In the genomic region with DNA sequence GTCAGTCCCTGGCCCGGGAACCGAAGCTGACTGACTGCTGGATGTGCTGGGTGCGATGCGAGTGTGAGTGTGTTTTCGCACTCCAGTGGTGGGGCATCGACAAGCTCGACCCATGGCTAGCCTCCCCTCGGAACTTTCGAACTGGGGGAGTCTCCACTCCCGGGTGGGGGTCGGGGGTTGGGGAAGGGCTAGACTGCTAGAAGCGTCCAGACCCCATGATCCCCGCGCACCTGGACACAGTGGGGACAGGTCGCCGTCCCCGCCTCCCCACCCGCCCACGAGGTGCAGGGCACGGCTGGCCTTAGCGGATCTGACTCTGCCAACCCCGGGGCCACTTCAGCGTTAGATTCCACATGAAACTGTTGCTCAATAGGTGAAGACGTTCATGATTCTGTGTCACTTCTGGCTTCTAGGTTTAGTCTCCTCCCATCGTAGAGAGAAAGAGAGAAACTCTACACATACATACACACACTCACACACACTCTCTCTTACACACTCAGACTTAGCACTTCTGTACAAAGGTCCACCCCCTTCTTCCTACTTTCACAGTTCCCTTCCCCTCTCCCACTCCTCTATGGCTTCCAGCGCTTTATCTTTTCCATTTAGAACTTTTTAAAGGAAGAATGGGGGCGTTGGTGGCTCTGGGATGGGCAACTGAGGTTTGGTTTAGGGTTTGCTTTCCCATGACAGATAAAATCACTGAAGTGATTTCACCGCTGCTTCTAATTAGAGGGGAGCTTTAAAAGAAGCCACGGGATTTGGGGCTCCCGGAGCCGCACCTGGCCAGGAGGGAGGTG, we compare ENCODE assay signal across 15 cellular contexts. TPM values are rescaled to one million over a fixed set of nuclear protein-coding genes. Genes with fewer than 3 reads are reported as not detected.
A peak's percentile ranks its signal among the peaks of the same experiment; 100 is the strongest.
DNase-seq lines count a peak whose midpoint lies in the region; ATAC-seq and TF ChIP-seq lines count a peak whose summit lies in the region.
"Had no signal": no experiment of that assay in that cellular context is flagged by ENCODE, and none has a peak within 500 bp of the region (broad histone marks: within the 10 kb centered on the region; RNA-seq: fewer than 3 reads in every experiment).

No MANE protein-coding gene starts in this region.

- dilution Hi-C loops in mammary epithelial cell (cut with HindIII; ENCODE audit: low sequenced_read_pairs) = no loop called here

- H2BK120ac ChIP-seq in mesenchymal stem cell (ENCODE audit: low read depth, low read length) = no peak overlapping the region

- H2BK5ac ChIP-seq in mesenchymal stem cell (ENCODE audit: low read depth, low read length, poor library complexity, severe bottlenecking) = no peak overlapping the region

- no peak overlapping the region for H3K27ac Mint-ChIP-seq in Caco-2 (ENCODE audit: unreplicated experiment)

- no peak overlapping the region for H4K91ac ChIP-seq in mesenchymal stem cell (ENCODE audit: low read length)

- H3K27me3 ChIP-seq in Caco-2 (replicated peaks; ENCODE audit: control insufficient read depth, insufficient read depth, low read length) (no peaks in the 10 kb centered on the region), HUES48 (ENCODE audit: control insufficient read depth, insufficient read depth, low read length) (peaks cover 100% of the 10 kb centered on the region), mammary epithelial cell (ENCODE audit: insufficient read depth, low read length) (no peaks in the 10 kb centered on the region), mesenchymal stem cell (ENCODE audit: control insufficient read depth in 1 of 2, insufficient read depth in 1 of 2, low read length in 2 of 2) (peaks cover 99% of the 10 kb centered on the region in 2 experiments), dorsolateral prefrontal cortex (peaks cover 35 to 100% (median 98%) of the 10 kb centered on the region in 45 donors)

- H3K9ac ChIP-seq in HUES48 (ENCODE audit: low read depth, low read length) (no peak overlapping the region), mammary epithelial cell (ENCODE audit: insufficient read depth, low read length) (peak overlapping the region; percentile 99), mesenchymal stem cell (ENCODE audit: low read length) (no peak overlapping the region)

- no peak overlapping the region for H2AK5ac ChIP-seq in mesenchymal stem cell (ENCODE audit: low read length, severe bottlenecking)

- no peak overlapping the region for H2BK15ac ChIP-seq in mesenchymal stem cell (ENCODE audit: low read depth, poor library complexity, severe bottlenecking)

- POLR2A ChIA-PET in Caco-2 (lab: Charles Lee) = no interaction called here

- H3K79me1 ChIP-seq in mesenchymal stem cell (replicated peaks; ENCODE audit: low read length, poor library complexity, severe bottlenecking) = no peaks in the 10 kb centered on the region

- CTCF ChIA-PET in Caco-2 (lab: Charles Lee) (no interaction called here), mammary epithelial cell (lab: Charles Lee; ENCODE audit: low non-redundant PET) (interaction anchor here (0.6 to 0.8 kb wide), 2 partner anchors 45 to 314 kb away, joined by 3 to 5 read pairs; no protein-coding TSS in a partner anchor)

- H3K36me3 ChIP-seq in Caco-2 (ENCODE audit: control insufficient read depth, insufficient read depth, low read length) (no peaks in the 10 kb centered on the region), HUES48 (ENCODE audit: control insufficient read depth, insufficient read depth, low read length) (no peaks in the 10 kb centered on the region), mammary epithelial cell (ENCODE audit: insufficient read depth, low read length) (no peaks in the 10 kb centered on the region), mesenchymal stem cell (ENCODE audit: control insufficient read depth in 1 of 2, insufficient read depth in 2 of 2, low read depth in 1 of 2, low read length in 2 of 2) (peaks cover 0 to 2% of the 10 kb centered on the region in 2 experiments), mucosa of descending colon (ENCODE audit: low read depth) (no peaks in the 10 kb centered on the region)
- H3K36me3 ChIP-seq: Peyer's patch, tibial nerve had no signal

- in situ Hi-C loops in mammary epithelial cell (cut with MboI; ENCODE audit: low sequenced_read_pairs in 2 of 2) = loop anchor here (10.0 to 25.0 kb wide), 4 partner anchors 335 to 1983 kb away; a partner anchor contains a TSS

- H3K4me3 ChIP-seq in Caco-2 (ENCODE audit: low read depth, low read length) = no peak overlapping the region
- H3K4me3 ChIP-seq in HUES48 (ENCODE audit: low read depth, low read length) = peak overlapping the region; percentile 49
- peak overlapping the region; percentile 53 to 96 (median 84) for H3K4me3 ChIP-seq in mammary epithelial cell (replicated peaks in 1 of 3; ENCODE audit: insufficient read depth in 1 of 3, low read depth in 2 of 3, low read length in 3 of 3)
- H3K4me3 ChIP-seq in mesenchymal stem cell (ENCODE audit: insufficient read depth in 1 of 2, low read depth in 1 of 2, low read length in 2 of 2) = no peak overlapping the region
- no peak overlapping the region for H3K4me3 ChIP-seq in dorsolateral prefrontal cortex
- no peak overlapping the region for H3K4me3 ChIP-seq in mucosa of descending colon
- H3K4me3 ChIP-seq: Peyer's patch, tibial nerve had no signal

- 5% methylated on average over 3 of the region's 31 CpGs for WGBS in mammary epithelial cell (ENCODE audit: low coverage, missing lambda C conversion rate)
- WGBS in mesenchymal stem cell = 5% methylated on average over 28 of the region's 31 CpGs

- H3K9me3 ChIP-seq in Caco-2 (no peaks in the 10 kb centered on the region), HUES48 (ENCODE audit: control insufficient read depth, insufficient read depth, low read length) (no peaks in the 10 kb centered on the region), mammary epithelial cell (replicated peaks; ENCODE audit: insufficient read depth, low read length) (no peaks in the 10 kb centered on the region), mesenchymal stem cell (ENCODE audit: control insufficient read depth, low read length) (no peaks in the 10 kb centered on the region), mucosa of descending colon (no peaks in the 10 kb centered on the region)
- H3K9me3 ChIP-seq: Peyer's patch, tibial nerve had no signal

- no peak overlapping the region for H4K8ac ChIP-seq in mesenchymal stem cell (ENCODE audit: low read length)

- H3K4me1 ChIP-seq in Caco-2 (no peaks in the 10 kb centered on the region), HUES48 (ENCODE audit: control insufficient read depth, insufficient read depth, low read length) (peaks cover 64% of the 10 kb centered on the region), mammary epithelial cell (ENCODE audit: insufficient read depth, low read length) (peaks cover 29% of the 10 kb centered on the region), mesenchymal stem cell (ENCODE audit: control insufficient read depth, insufficient read depth, low read depth, low read length) (peaks cover 36% of the 10 kb centered on the region), mucosa of descending colon (ENCODE audit: low read depth) (peaks cover 2% of the 10 kb centered on the region)

- H4K20me1 ChIP-seq in mammary epithelial cell (ENCODE audit: insufficient read depth, low read length) = no peaks in the 10 kb centered on the region

- peak overlapping the region; percentile 48 for H3K4me3 Mint-ChIP-seq in Caco-2 (ENCODE audit: unreplicated experiment)

- no TSS peak for BruUV-seq in Caco-2 (replicated peaks; lab: Mats Ljungman, UMichigan)
- TSS peak; percentile 20 for BruUV-seq in mammary epithelial cell (replicated peaks; lab: Mats Ljungman, UMichigan)

- H3K9me3 Mint-ChIP-seq in Caco-2 (ENCODE audit: unreplicated experiment) = no peaks in the 10 kb centered on the region
- H3K9me3 Mint-ChIP-seq: activated naive CD4-positive, alpha-beta T cell treated with anti-CD3 and anti-CD28 coated beads, Interleukin-2, amount 50 U/mL, for 72 hours had no signal

- no peak for ATAC-seq in HG02623 (IDR thresholded peaks at IDR 0.05; ENCODE audit: unreplicated experiment)
- no peak for ATAC-seq in mucosa of descending colon
- ATAC-seq: activated CD4-positive, CD25-positive, alpha-beta regulatory T cell treated with anti-CD3 and anti-CD28 coated beads, Interleukin-2, amount 50 U/mL, for 24 hours had no signal

- H2BK12ac ChIP-seq in mesenchymal stem cell (ENCODE audit: low read length in 2 of 2) = no peak overlapping the region

- no peak overlapping the region for H3K14ac ChIP-seq in mesenchymal stem cell (ENCODE audit: low read length in 2 of 2)

- H3K79me2 ChIP-seq in mammary epithelial cell (ENCODE audit: insufficient read depth, low read length) = peaks cover 52% of the 10 kb centered on the region

- no peak overlapping the region for H3K23ac ChIP-seq in mesenchymal stem cell (ENCODE audit: low read length in 2 of 2)

- peak overlapping the region; percentile 34 for H3K27ac ChIP-seq in HUES48 (ENCODE audit: low read depth, low read length)
- peak overlapping the region; percentile 99 for H3K27ac ChIP-seq in mammary epithelial cell (ENCODE audit: insufficient read depth, low read depth, low read length)
- H3K27ac ChIP-seq in mesenchymal stem cell (ENCODE audit: low read length, poor library complexity, severe bottlenecking) = no peak overlapping the region
- no peak overlapping the region for H3K27ac ChIP-seq in dorsolateral prefrontal cortex
- H3K27ac ChIP-seq: Peyer's patch, tibial nerve had no signal

- no peak overlapping the region for H3K4ac ChIP-seq in mesenchymal stem cell (ENCODE audit: low read depth in 1 of 2, low read length in 2 of 2)

- H3K36me3 Mint-ChIP-seq in Caco-2 (ENCODE audit: insufficient read depth, unreplicated experiment) = no peaks in the 10 kb centered on the region

- H3K4me1 Mint-ChIP-seq in Caco-2 (ENCODE audit: low read depth, unreplicated experiment) = no peaks in the 10 kb centered on the region

- no peak overlapping the region for H3K18ac ChIP-seq in mesenchymal stem cell (ENCODE audit: low read depth in 1 of 2, low read length in 2 of 2)

- TF ChIP-seq CTCF in Caco-2 (IDR thresholded peaks at IDR 0.05; ENCODE audit: insufficient read depth in 1 of 2, low read depth in 1 of 2, low read length in 1 of 2, severe bottlenecking in 1 of 2, unreplicated experiment in 1 of 2) = no peak
- no peak for TF ChIP-seq CTCF in mammary epithelial cell (conservative IDR thresholded peaks at IDR 0.05 in 1 of 2, IDR thresholded peaks at IDR 0.05 in 1 of 2; ENCODE audit: extremely low read depth in 1 of 2, insufficient read depth in 1 of 2, low read depth in 1 of 2, low read length in 2 of 2)
- TF ChIP-seq CTCF in dorsolateral prefrontal cortex (IDR thresholded peaks at IDR 0.05 in 54 of 56, conservative IDR thresholded peaks at IDR 0.05 in 2 of 56; ENCODE audit: low read depth in 1 of 56, partially characterized antibody in 56 of 56) = no peak
- TF ChIP-seq CTCF in mucosa of descending colon (IDR thresholded peaks at IDR 0.05) = no peak

- DNase-seq in Caco-2 (no peak), mammary epithelial cell (peak; percentile 87), mesenchymal stem cell (no peak), dorsolateral prefrontal cortex (no peak), mucosa of descending colon (no peak), cortex of kidney (lab: John Stamatoyannopoulos, UW) (no peak)
- DNase-seq: NCI-H1092; occipital lobe; Peyer's patch; stimulated activated CD4-positive, alpha-beta T cell treated with anti-CD3 and anti-CD28 coated beads, Interleukin-4, amount 100 ng/mL, for 4 hours had no signal

- intact Hi-C loops in Caco-2 (cut with micrococcal nuclease; ENCODE audit: unreplicated experiment) = no loop called here
- intact Hi-C loops in mammary epithelial cell (cut with micrococcal nuclease) = loop anchor here (1.0 to 10.0 kb wide), 6 partner anchors 9 to 1885 kb away; no protein-coding TSS in a partner anchor
- intact Hi-C loops in dorsolateral prefrontal cortex (cut with DNase I) = no loop called here
- intact Hi-C loops in mucosa of descending colon (cut with DNase I, micrococcal nuclease) = no loop called here

- peak overlapping the region; percentile 100 for H3K4me2 ChIP-seq in mammary epithelial cell (ENCODE audit: insufficient read depth, low read depth, low read length)
- peak overlapping the region; percentile 61 for H3K4me2 ChIP-seq in mesenchymal stem cell (ENCODE audit: low read length, poor library complexity, severe bottlenecking)

- no peaks in the 10 kb centered on the region for H3K27me3 Mint-ChIP-seq in Caco-2 (ENCODE audit: insufficient read depth, unreplicated experiment)

- H2AFZ ChIP-seq in mammary epithelial cell (ENCODE audit: low read depth, low read length) (peak overlapping the region; percentile 52), mesenchymal stem cell (ENCODE audit: low read depth, low read length) (no peak overlapping the region)

RNA-seq across cellular contexts. Expression of a gene that starts 5.1 kb away (rescaled TPM):
- 6.3 and 8.7 TPM in 2 replicates for total RNA-seq in Caco-2 (2022)
- total RNA-seq in mammary epithelial cell = 100 to 1,000 TPM in 1 of 2 donors, 10 to 100 TPM in 1; 15.7 to 112 TPM
- 18.8 TPM for polyA plus RNA-seq in mammary epithelial cell
- 31.8 TPM for polyA minus RNA-seq in mammary epithelial cell
- 0.17 TPM for polyA plus RNA-seq in mesenchymal stem cell (2013, experiment 1 of 2)
- polyA plus RNA-seq in mesenchymal stem cell (2013, experiment 2 of 2) = 0.21 TPM
- total RNA-seq in dorsolateral prefrontal cortex = 1 to 10 TPM in 10 of 120 experiments, under 1 TPM in 76, not detected in 34; 0.12 to 2.4 (median 0.52) TPM
- under 1 TPM; 0.09 to 0.98 (median 0.53) TPM for total RNA-seq in mucosa of descending colon
- total RNA-seq: occipital lobe had no signal

Comparison
In these comparisons a context has a peak if more than half of its experiments do, and no peak if none do; other contexts are left out.
1. H3K4me3 ChIP-seq: peak in HUES48 (single experiment) and mammary epithelial cell (3 of 3); none in Caco-2 (single experiment), mesenchymal stem cell (0 of 2), dorsolateral prefrontal cortex (0 of 59) and mucosa of descending colon (single experiment).
2. H3K27ac ChIP-seq: peak in HUES48 (single experiment) and mammary epithelial cell (single experiment); none in mesenchymal stem cell (single experiment) and dorsolateral prefrontal cortex (0 of 59).